ENCODE assay signal across 8 cellular contexts in the genomic region with DNA sequence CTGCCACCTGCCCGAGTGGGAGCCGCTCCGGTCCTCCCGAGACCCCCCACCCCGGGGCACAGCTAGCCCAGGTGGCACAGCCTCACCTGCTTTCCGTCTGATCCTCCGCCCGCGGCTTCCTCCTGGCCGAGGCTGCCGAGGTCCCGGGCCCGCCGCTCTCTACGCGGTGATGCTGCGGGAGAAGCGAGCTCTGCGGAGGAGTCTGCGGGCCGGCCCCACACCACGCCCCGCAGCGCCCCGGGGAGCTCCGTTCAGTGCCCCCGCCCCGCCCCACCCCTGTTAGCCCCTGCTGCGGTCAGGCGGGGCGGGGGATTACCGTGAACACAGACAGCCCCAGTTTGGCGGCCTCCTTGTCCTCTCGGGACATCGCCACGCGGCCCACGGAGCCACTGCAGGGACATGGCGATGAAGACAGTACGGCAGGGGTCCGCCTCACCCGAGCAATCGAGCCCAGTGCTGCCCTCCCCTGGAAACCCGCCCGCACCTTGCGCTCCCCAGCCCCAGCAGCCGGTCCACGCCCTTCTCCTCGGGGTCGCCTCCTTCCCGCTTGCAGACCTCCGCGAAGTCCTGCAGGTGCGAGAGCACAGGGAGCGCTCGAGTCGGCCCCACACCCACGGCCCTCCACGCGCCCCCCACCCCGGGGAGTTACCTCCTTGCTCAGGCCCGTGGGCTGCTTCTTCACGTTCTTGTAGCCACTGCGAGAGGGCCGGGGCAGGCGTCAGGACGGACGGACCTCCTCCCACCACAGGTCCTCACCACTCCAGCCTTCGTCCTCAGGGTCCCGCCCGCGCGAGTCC. TPM values are rescaled to one million over a fixed set of nuclear protein-coding genes. Genes with fewer than 3 reads are reported as not detected.
DNase-seq lines count a peak whose midpoint lies in the region; ATAC-seq, FAIRE-seq and TF ChIP-seq lines count a peak whose summit lies in the region.

No MANE protein-coding gene starts in this region.

- H4K8ac ChIP-seq in IMR-90 (ENCODE audit: low read depth in 2 of 2, low read length in 2 of 2): no peak overlapping the region; a peak in 1 of 4 replicates

- in situ Hi-C loops in IMR-90 (cut with MboI; ENCODE audit: low sequenced_read_pairs): no loop called here

- H3K4me1 Mint-ChIP-seq in activated B cell treated with CpG ODN at 0.5 μM for 24 hours: peaks cover 27% of the 10 kb centered on the region

- no peak overlapping the region for H3K4ac ChIP-seq in IMR-90 (ENCODE audit: low read depth, low read length)

- H3K14ac ChIP-seq in IMR-90 (replicated peaks; ENCODE audit: low read depth, low read length): no peak overlapping the region

- H2AK9ac ChIP-seq in IMR-90 (replicated peaks; ENCODE audit: low read depth, low read length, poor library complexity): peak overlapping the region; percentile 84

- peak overlapping the region; percentile 40 for H3K9ac ChIP-seq in IMR-90 (ENCODE audit: low read depth, low read length)

- H3K9me3 Mint-ChIP-seq in activated B cell treated with CpG ODN at 0.5 μM for 24 hours: no peaks in the 10 kb centered on the region

- no peak overlapping the region for H2BK120ac ChIP-seq in IMR-90 (ENCODE audit: low read depth, low read length)

- H3K4me3 ChIP-seq in IMR-90 (ENCODE audit: insufficient read depth, low read depth, low read length): peak overlapping the region; percentile 62
- peak overlapping the region; percentile 73 to 99 (median 94) for H3K4me3 ChIP-seq in dorsolateral prefrontal cortex
- peak overlapping the region; percentile 98 for H3K4me3 ChIP-seq in testis

- H3K27ac ChIP-seq in IMR-90 (ENCODE audit: insufficient read depth, low read length) (peak overlapping the region; percentile 4; the same call in 1 of the 2 replicates), dorsolateral prefrontal cortex (peak overlapping the region in 57 of 59 donors; percentile 29 to 98 (median 88)), testis (peak overlapping the region; percentile 90 to 93)

- peaks cover 13% of the 10 kb centered on the region for H3K9me1 ChIP-seq in IMR-90 (ENCODE audit: insufficient read depth, low read length)

- H2BK15ac ChIP-seq in IMR-90 (ENCODE audit: low read depth, low read length): no peak overlapping the region

- peaks cover 7 to 50% of the 10 kb centered on the region in 2 experiments; a peak in 3 of 4 replicates for H3K79me1 ChIP-seq in IMR-90 (ENCODE audit: low read depth in 1 of 2, low read length in 2 of 2)

- no peak overlapping the region for H3K23ac ChIP-seq in IMR-90 (ENCODE audit: low read depth, low read length)

- intact Hi-C loops in IMR-90 (cut with micrococcal nuclease) (loop anchor here (1.0 to 5.0 kb wide), 3 partner anchors 17 to 103 kb away; a partner anchor contains a TSS), activated B cell treated with CpG ODN at 0.5 μM for 24 hours (cut with micrococcal nuclease) (loop anchor here (1.0 to 10.0 kb wide), 3 partner anchors 12 to 557 kb away; a partner anchor contains a TSS), dorsolateral prefrontal cortex (cut with DNase I) (loop anchor here in 1 of 2 donors (10.0 kb wide), 1 partner anchor 367 kb away; a partner anchor contains a TSS), testis (cut with DNase I; ENCODE audit: low total_unique reads) (no loop called here)

- H3K4me1 ChIP-seq in IMR-90 (ENCODE audit: control insufficient read depth, insufficient read depth, low read length): peaks cover 7% of the 10 kb centered on the region; the same call in 1 of the 2 replicates
- H3K4me1 ChIP-seq in testis: peaks cover 14% of the 10 kb centered on the region

- H3K27me3 ChIP-seq in IMR-90 (ENCODE audit: control insufficient read depth, insufficient read depth, low read length): no peaks in the 10 kb centered on the region
- no peaks in the 10 kb centered on the region for H3K27me3 ChIP-seq in dorsolateral prefrontal cortex
- H3K27me3 ChIP-seq in testis: no peaks in the 10 kb centered on the region

- H4K5ac ChIP-seq in IMR-90 (ENCODE audit: low read depth, low read length): no peak overlapping the region

- peak overlapping the region; percentile 69 for H2AFZ ChIP-seq in IMR-90 (replicated peaks; ENCODE audit: low read length, poor library complexity)

- peak overlapping the region; percentile 41 for H3K27ac Mint-ChIP-seq in activated B cell treated with CpG ODN at 0.5 μM for 24 hours

- H4K91ac ChIP-seq in IMR-90 (ENCODE audit: insufficient read depth, low read depth, low read length): no peak overlapping the region; the same call in 1 of the 2 replicates

- TF ChIP-seq POLR2A in IMR-90 (IDR thresholded peaks at IDR 0.05; ENCODE audit: low read depth, low read length): peak; percentile 5; the same call in 1 of the 2 replicates
- TF ChIP-seq POLR2A in testis (IDR thresholded peaks at IDR 0.05): no peak

- no peak overlapping the region for H3K18ac ChIP-seq in IMR-90 (ENCODE audit: low read depth, low read length)

- H4K20me1 ChIP-seq in IMR-90 (ENCODE audit: insufficient read depth, low read length): peaks cover 47% of the 10 kb centered on the region

- H3K36me3 ChIP-seq in IMR-90 (ENCODE audit: control insufficient read depth, insufficient read depth, low read length) (peaks cover 45% of the 10 kb centered on the region), testis (ENCODE audit: low read depth, missing control alignments) (no peaks in the 10 kb centered on the region)

- dilution Hi-C loops in IMR-90 (cut with HindIII; ENCODE audit: low sequenced_read_pairs, unreplicated experiment): no loop called here

- POLR2A ChIA-PET in IMR-90 (lab: Charles Lee; ENCODE audit: unreplicated experiment): no interaction called here
- POLR2A ChIA-PET in activated B cell treated with CpG ODN at 0.5 μM for 24 hours (lab: Charles Lee): interaction anchor here (1.0 kb wide), 1 partner anchor 63 kb away, joined by 3 read pairs; a partner anchor contains a TSS

- H3K9me3 ChIP-seq in IMR-90 (ENCODE audit: control insufficient read depth, insufficient read depth, low read length): no peaks in the 10 kb centered on the region
- H3K9me3 ChIP-seq in testis: no peaks in the 10 kb centered on the region

- peaks cover 58% of the 10 kb centered on the region for H3K36me3 Mint-ChIP-seq in activated B cell treated with CpG ODN at 0.5 μM for 24 hours (ENCODE audit: low read depth)

- H2AK5ac ChIP-seq in IMR-90 (ENCODE audit: low read depth, low read length): no peak overlapping the region

- no TSS peak for BruUV-seq in IMR-90 (replicated peaks; lab: Mats Ljungman, UMichigan)

- peak overlapping the region; percentile 80 for H3K4me3 Mint-ChIP-seq in activated B cell treated with CpG ODN at 0.5 μM for 24 hours

- CTCF ChIA-PET in IMR-90 (lab: Yijun Ruan, JAX): no interaction called here
- CTCF ChIA-PET in activated B cell treated with CpG ODN at 0.5 μM for 24 hours (lab: Charles Lee): no interaction called here

- TF ChIP-seq CTCF in D721Med (IDR thresholded peaks at IDR 0.05; ENCODE audit: insufficient read depth, missing control alignments): peak; percentile 9
- TF ChIP-seq CTCF in IMR-90 (conservative IDR thresholded peaks at IDR 0.05; ENCODE audit: low read depth, low read length): 0 out of 2 replicates have a peak, but pooled peaks have one; percentile 13
- TF ChIP-seq CTCF in activated B cell treated with CpG ODN at 0.5 μM for 24 hours (IDR thresholded peaks at IDR 0.05): no peak
- TF ChIP-seq CTCF in dorsolateral prefrontal cortex (IDR thresholded peaks at IDR 0.05 in 54 of 56, conservative IDR thresholded peaks at IDR 0.05 in 2 of 56; ENCODE audit: low read depth in 1 of 56, partially characterized antibody in 56 of 56): peak in 2 of 56 donors; percentile 9 to 22
- TF ChIP-seq CTCF in testis (IDR thresholded peaks at IDR 0.05): no peak

- no peak for TF ChIP-seq RAD21 in IMR-90 (IDR thresholded peaks at IDR 0.05; ENCODE audit: low read length)

- ATAC-seq in GM21423 (IDR thresholded peaks at IDR 0.05; ENCODE audit: unreplicated experiment): peak; percentile 23
- peak; percentile 28 for ATAC-seq in IMR-90 (ENCODE audit: low read depth)
- ATAC-seq in activated B cell treated with CpG ODN at 0.5 μM for 24 hours (ENCODE audit: low read depth): peak; percentile 36

- H2BK5ac ChIP-seq in IMR-90 (ENCODE audit: low read depth, low read length, poor library complexity, severe bottlenecking): no peak overlapping the region

- peak overlapping the region; percentile 71 for H3K4me2 ChIP-seq in IMR-90 (ENCODE audit: low read depth, low read length)

- H3K27me3 Mint-ChIP-seq in activated B cell treated with CpG ODN at 0.5 μM for 24 hours: no peaks in the 10 kb centered on the region

- no peak overlapping the region for H2BK20ac ChIP-seq in IMR-90 (ENCODE audit: low read depth, low read length)

- DNase-seq in D721Med (ENCODE audit: insufficient read length, low spot score): peak; percentile 59
- DNase-seq in IMR-90: no peak
- peak; percentile 35 for DNase-seq in activated B cell treated with CpG ODN at 0.5 μM for 24 hours
- DNase-seq in dorsolateral prefrontal cortex: no peak
- peak; percentile 90 for DNase-seq in mesenteric fat pad (ENCODE audit: low spot score)
- DNase-seq in testis: peak; percentile 45
- no peak for DNase-seq in hippocampal formation (lab: John Stamatoyannopoulos, UW)

- FAIRE-seq in D721Med (lab: Jason Lieb, UNC): no peak

- no peak overlapping the region for H3K56ac ChIP-seq in IMR-90 (ENCODE audit: extremely low read depth, insufficient read depth, low read length)

- 9% methylated on average over 29 of the region's 73 CpGs; no CpG with 5 or more reads in 1 of the 2 experiments for WGBS in IMR-90 (ENCODE audit: extremely low coverage in 2 of 2, insufficient read length in 1 of 2), 2 experiments
- WGBS in testis, 2 donors: 5 to 25% methylated on average over 8 to 44 of the region's 73 CpGs

RNA-seq across cellular contexts. Expression of a gene that starts 0.9 kb away (rescaled TPM):
- 4.3 and 4.7 TPM in 2 replicates for total RNA-seq in IMR-90 (2012; rRNA removed)
- polyA plus RNA-seq in IMR-90 (2012; rRNA removed): 13.0 and 15.4 TPM in 2 replicates
- 20.6 and 27.3 TPM in 2 replicates for polyA plus RNA-seq in IMR-90 (2012; cell fraction: cytosol; rRNA removed)
- 46.8 and 78.0 TPM in 2 replicates for polyA plus RNA-seq in IMR-90 (2012; cell fraction: nucleus; rRNA removed; ENCODE audit: low replicate concordance)
- 11.9 and 13.3 TPM in 2 replicates for total RNA-seq in activated B cell treated with CpG ODN at 0.5 μM for 24 hours
- 10 to 100 TPM; 10.3 to 25.9 (median 17.7) TPM for total RNA-seq in dorsolateral prefrontal cortex
- total RNA-seq in mesenteric fat pad: 5.6 TPM
- total RNA-seq in testis: 10 to 100 TPM; 19.4 to 25.0 TPM
- 11.3 TPM for polyA plus RNA-seq in testis (ENCODE audit: insufficient read depth, low read depth, low replicate concordance)

RNA-seq across cellular contexts. Expression of a gene that starts 6.9 kb away (rescaled TPM):
- total RNA-seq in IMR-90 (2012; rRNA removed) (48.9 TPM in 2 replicates), activated B cell treated with CpG ODN at 0.5 μM for 24 hours (34.0 and 34.3 TPM in 2 replicates), dorsolateral prefrontal cortex (10 to 100 TPM; 31.4 to 79.7 (median 54.4) TPM), mesenteric fat pad (38.9 TPM), testis (100 to 1,000 TPM; 102 to 121 TPM)
- polyA plus RNA-seq in IMR-90 (2012; rRNA removed) (95.4 and 121 TPM in 2 replicates), testis (ENCODE audit: insufficient read depth, low read depth, low replicate concordance) (63.1 TPM)
- polyA plus RNA-seq in IMR-90 (2012; cell fraction: cytosol; rRNA removed): 115 and 152 TPM in 2 replicates
- 146 and 244 TPM in 2 replicates for polyA plus RNA-seq in IMR-90 (2012; cell fraction: nucleus; rRNA removed; ENCODE audit: low replicate concordance)

RNA-seq across cellular contexts. Expression of a gene that starts 19.7 kb away (rescaled TPM):
- 306 and 330 TPM in 2 replicates for total RNA-seq in IMR-90 (2012; rRNA removed)
- 1,099 and 1,100 TPM in 2 replicates for polyA plus RNA-seq in IMR-90 (2012; rRNA removed)
- 570 and 893 TPM in 2 replicates for polyA plus RNA-seq in IMR-90 (2012; cell fraction: cytosol; rRNA removed)
- 435 and 685 TPM in 2 replicates for polyA plus RNA-seq in IMR-90 (2012; cell fraction: nucleus; rRNA removed; ENCODE audit: low replicate concordance)
- 209 and 213 TPM in 2 replicates for total RNA-seq in activated B cell treated with CpG ODN at 0.5 μM for 24 hours
- 100 to 1,000 TPM; 206 to 403 (median 322) TPM for total RNA-seq in dorsolateral prefrontal cortex
- total RNA-seq in mesenteric fat pad: 352 TPM
- 100 to 1,000 TPM; 426 to 488 TPM for total RNA-seq in testis
- polyA plus RNA-seq in testis (ENCODE audit: insufficient read depth, low read depth, low replicate concordance): 637 TPM

RNA-seq across cellular contexts. Expression of a gene that starts 37.9 kb away (rescaled TPM):
- total RNA-seq in IMR-90 (2012; rRNA removed): 465 and 524 TPM in 2 replicates
- 548 and 630 TPM in 2 replicates for polyA plus RNA-seq in IMR-90 (2012; rRNA removed)
- 522 and 1,067 TPM in 2 replicates for polyA plus RNA-seq in IMR-90 (2012; cell fraction: cytosol; rRNA removed)
- polyA plus RNA-seq in IMR-90 (2012; cell fraction: nucleus; rRNA removed; ENCODE audit: low replicate concordance): 571 and 1,090 TPM in 2 replicates
- total RNA-seq in activated B cell treated with CpG ODN at 0.5 μM for 24 hours: 104 and 119 TPM in 2 replicates
- total RNA-seq in dorsolateral prefrontal cortex: 100 to 1,000 TPM; 226 to 417 (median 315) TPM
- 220 TPM for total RNA-seq in mesenteric fat pad
- total RNA-seq in testis: 100 to 1,000 TPM; 298 to 343 TPM
- polyA plus RNA-seq in testis (ENCODE audit: insufficient read depth, low read depth, low replicate concordance): 236 TPM

RNA-seq across cellular contexts. Expression of a gene that starts 47.5 kb away (rescaled TPM):
- total RNA-seq in IMR-90 (2012; rRNA removed) (1.1 and 1.4 TPM in 2 replicates), activated B cell treated with CpG ODN at 0.5 μM for 24 hours (0.24 and 0.35 TPM in 2 replicates), dorsolateral prefrontal cortex (10 to 100 TPM in 112 of 120 experiments, 1 to 10 TPM in 8; 6.4 to 80.4 (median 20.6) TPM), mesenteric fat pad (2.6 TPM), testis (1 to 10 TPM; 2.0 to 4.2 TPM)
- polyA plus RNA-seq in IMR-90 (2012; rRNA removed) (1.7 and 2.6 TPM in 2 replicates), testis (ENCODE audit: insufficient read depth, low read depth, low replicate concordance) (2.6 TPM)
- 1.5 and 2.6 TPM in 2 replicates for polyA plus RNA-seq in IMR-90 (2012; cell fraction: cytosol; rRNA removed)
- 2.1 and 4.8 TPM in 2 replicates for polyA plus RNA-seq in IMR-90 (2012; cell fraction: nucleus; rRNA removed; ENCODE audit: low replicate concordance)

Comparison
In these comparisons a context has a peak if more than half of its experiments do, and no peak if none do; other contexts are left out.
1. DNase-seq: peak in D721Med (single experiment), activated B cell treated with CpG ODN at 0.5 μM for 24 hours (single experiment), mesenteric fat pad (single experiment) and testis (single experiment); none in IMR-90 (single experiment), dorsolateral prefrontal cortex (0 of 10) and hippocampal formation (0 of 2).
2. CTCF ChIP-seq: peak in D721Med (single experiment) and IMR-90 (single experiment); none in activated B cell treated with CpG ODN at 0.5 μM for 24 hours (single experiment) and testis (0 of 3).
3. H3K27ac ChIP-seq: peak in every context shown above with its lines; median percentile 92 in testis; 88 in dorsolateral prefrontal cortex; 4 in IMR-90.
4. Peak in every context shown above with its lines, with median percentiles within 50 percentile points of each other: ATAC-seq and H3K4me3 ChIP-seq.